8 cellular contexts compared by ENCODE assay signal in the genomic region with DNA sequence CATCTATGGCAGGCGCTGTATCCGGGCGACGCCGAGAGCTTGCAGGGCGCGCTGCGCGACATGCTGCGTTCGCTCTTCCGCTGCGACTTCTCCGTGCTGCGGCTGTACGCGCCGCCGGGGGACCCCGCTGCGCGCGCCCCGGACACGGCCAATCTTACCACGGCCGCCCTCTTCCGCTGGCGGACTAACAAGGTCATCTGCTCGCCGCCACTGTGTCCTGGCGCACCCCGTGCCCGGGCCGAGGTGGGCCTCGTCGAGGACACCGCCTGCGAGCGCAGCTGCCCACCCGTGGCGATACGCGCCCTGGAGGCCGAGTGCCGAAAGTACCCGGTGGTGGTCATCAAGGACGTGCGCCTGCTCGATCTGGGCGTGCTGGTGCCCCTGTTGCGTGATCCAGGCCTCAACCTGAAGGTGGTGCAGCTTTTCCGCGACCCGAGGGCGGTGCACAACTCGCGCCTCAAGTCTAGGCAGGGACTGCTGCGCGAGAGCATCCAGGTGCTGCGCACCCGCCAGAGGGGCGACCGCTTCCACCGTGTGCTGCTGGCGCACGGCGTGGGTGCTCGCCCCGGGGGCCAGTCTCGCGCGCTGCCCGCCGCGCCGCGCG. TPM values are rescaled to one million over a fixed set of nuclear protein-coding genes. Genes with fewer than 3 reads are reported as not detected.
DNase-seq lines count a peak whose midpoint lies in the region; ATAC-seq and TF ChIP-seq lines count a peak whose summit lies in the region.

No MANE protein-coding gene starts in this region.

- DNase-seq in NCI-H524 (lab: John Stamatoyannopoulos, UW) (peak; percentile 20 to 52), NCI-H524 treated with DMSO at 0.1 percent for 48 hours (lab: John Stamatoyannopoulos, UW) (no peak), esophagus squamous epithelium (lab: John Stamatoyannopoulos, UW) (no peak)
- peak; percentile 39 for DNase-seq in activated CD4-positive, alpha-beta memory T cell treated with anti-CD3 and anti-CD28 coated beads, Interleukin-2, amount 10 ng/mL, durations not matched to agents 7 days and 5 days

- POLR2A ChIA-PET in activated CD4-positive, alpha-beta memory T cell treated with anti-CD3 and anti-CD28 coated beads, Interleukin-2, amount 10 ng/mL, durations not matched to agents 7 days and 5 days (lab: Charles Lee), result interaction anchor here (1.0 to 1.8 kb wide), 6 partner anchors 13 to 53 kb away, joined by 3 to 12 read pairs (median 3); no protein-coding TSS in a partner anchor

- H3K27ac ChIP-seq in esophagus squamous epithelium (peak overlapping the region in 3 of 4 donors; percentile 54 to 79 (median 72)), neutrophil (peak overlapping the region; percentile 45)

- H3K9me3 Mint-ChIP-seq in IgD-negative memory B cell, result no peaks in the 10 kb centered on the region
- no peaks in the 10 kb centered on the region for H3K9me3 Mint-ChIP-seq in activated CD4-positive, alpha-beta memory T cell treated with anti-CD3 and anti-CD28 coated beads, Interleukin-2, amount 10 ng/mL, durations not matched to agents 7 days and 5 days

- H3K9me3 ChIP-seq in esophagus squamous epithelium (no peaks in the 10 kb centered on the region), neutrophil (no peaks in the 10 kb centered on the region)

- H3K4me1 Mint-ChIP-seq in IgD-negative memory B cell, result peaks cover 22 to 25% (median 22%) of the 10 kb centered on the region in 3 donors
- peaks cover 53% of the 10 kb centered on the region for H3K4me1 Mint-ChIP-seq in activated CD4-positive, alpha-beta memory T cell treated with anti-CD3 and anti-CD28 coated beads, Interleukin-2, amount 10 ng/mL, durations not matched to agents 7 days and 5 days

- no peak for TF ChIP-seq POLR2A in esophagus squamous epithelium (IDR thresholded peaks at IDR 0.05)

- ATAC-seq in HG03159 (IDR thresholded peaks at IDR 0.05; ENCODE audit: unreplicated experiment) (no peak), GM19351 (IDR thresholded peaks at IDR 0.05; ENCODE audit: unreplicated experiment) (no peak)

- intact Hi-C loops in esophagus squamous epithelium (cut with DNase I), result no loop called here

- CTCF ChIA-PET in activated CD4-positive, alpha-beta memory T cell treated with anti-CD3 and anti-CD28 coated beads, Interleukin-2, amount 10 ng/mL, durations not matched to agents 7 days and 5 days (lab: Charles Lee), result interaction anchor here (1.4 kb wide), 1 partner anchor 68 kb away, joined by 3 read pairs; no protein-coding TSS in a partner anchor

- peak overlapping the region; percentile 40 to 68 (median 54) for H3K4me3 ChIP-seq in esophagus squamous epithelium
- H3K4me3 ChIP-seq in neutrophil (ENCODE audit: low read depth in 1 of 2, low read length in 1 of 2), result peak overlapping the region; percentile 71 to 76

- H3K36me3 ChIP-seq in esophagus squamous epithelium (no peaks in the 10 kb centered on the region), neutrophil (no peaks in the 10 kb centered on the region)

- H3K4me3 Mint-ChIP-seq in IgD-negative memory B cell, result peak overlapping the region; percentile 80 to 91 (median 86)
- peak overlapping the region; percentile 80 for H3K4me3 Mint-ChIP-seq in activated CD4-positive, alpha-beta memory T cell treated with anti-CD3 and anti-CD28 coated beads, Interleukin-2, amount 10 ng/mL, durations not matched to agents 7 days and 5 days

- H3K27me3 Mint-ChIP-seq in IgD-negative memory B cell, result peaks cover 2% of the 10 kb centered on the region
- no peaks in the 10 kb centered on the region for H3K27me3 Mint-ChIP-seq in activated CD4-positive, alpha-beta memory T cell treated with anti-CD3 and anti-CD28 coated beads, Interleukin-2, amount 10 ng/mL, durations not matched to agents 7 days and 5 days

- H3K36me3 Mint-ChIP-seq in IgD-negative memory B cell, result no peaks in the 10 kb centered on the region
- H3K36me3 Mint-ChIP-seq in activated CD4-positive, alpha-beta memory T cell treated with anti-CD3 and anti-CD28 coated beads, Interleukin-2, amount 10 ng/mL, durations not matched to agents 7 days and 5 days (ENCODE audit: low read depth), result peaks cover 21% of the 10 kb centered on the region

- peak overlapping the region in 1 of 3 donors; percentile 84 for H3K27ac Mint-ChIP-seq in IgD-negative memory B cell
- H3K27ac Mint-ChIP-seq in activated CD4-positive, alpha-beta memory T cell treated with anti-CD3 and anti-CD28 coated beads, Interleukin-2, amount 10 ng/mL, durations not matched to agents 7 days and 5 days, result peak overlapping the region; percentile 88

- 88% methylated on average over 28 of the region's 79 CpGs; no CpG with 5 or more reads in 1 of the 2 donors for WGBS in esophagus squamous epithelium, 2 donors

- no peak for TF ChIP-seq CTCF in esophagus squamous epithelium (IDR thresholded peaks at IDR 0.05)
- TF ChIP-seq CTCF in neutrophil (IDR thresholded peaks at IDR 0.05), result no peak

- H3K4me1 ChIP-seq in esophagus squamous epithelium, result peaks cover 0 to 41% (median 0%) of the 10 kb centered on the region in 3 donors
- H3K4me1 ChIP-seq in neutrophil (ENCODE audit: control insufficient read depth in 1 of 2, insufficient read depth in 1 of 2, low read depth in 1 of 2, low read length in 1 of 2), result peaks cover 25 to 35% of the 10 kb centered on the region in 2 experiments

- no peaks in the 10 kb centered on the region for H3K27me3 ChIP-seq in esophagus squamous epithelium
- H3K27me3 ChIP-seq in neutrophil, result peaks cover 20% of the 10 kb centered on the region

RNA-seq across cellular contexts. Expression of gene CHST7, which starts 0.9 kb away (rescaled TPM):
- 4.0 TPM for polyA plus RNA-seq in IgD-negative memory B cell
- 10 to 100 TPM; 11.5 to 11.8 TPM for total RNA-seq in activated CD4-positive, alpha-beta memory T cell treated with anti-CD3 and anti-CD28 coated beads, Interleukin-2, amount 10 ng/mL, durations not matched to agents 7 days and 5 days
- total RNA-seq in esophagus squamous epithelium, result 10 to 100 TPM in 1 of 4 donors, 1 to 10 TPM in 3; 1.2 to 11.8 (median 3.9) TPM

RNA-seq across cellular contexts. Expression of gene ZNF674, which starts 29.2 kb away (rescaled TPM):
- 0.23 TPM for polyA plus RNA-seq in IgD-negative memory B cell
- 1 to 10 TPM; 5.7 to 7.4 TPM for total RNA-seq in activated CD4-positive, alpha-beta memory T cell treated with anti-CD3 and anti-CD28 coated beads, Interleukin-2, amount 10 ng/mL, durations not matched to agents 7 days and 5 days
- 1 to 10 TPM; 1.5 to 2.8 (median 2.4) TPM for total RNA-seq in esophagus squamous epithelium

Comparison
In these comparisons a context has a peak if more than half of its experiments do, and no peak if none do; other contexts are left out.
1. DNase-seq: peak in NCI-H524 (2 of 2) and activated CD4-positive, alpha-beta memory T cell treated with anti-CD3 and anti-CD28 coated beads, Interleukin-2, amount 10 ng/mL, durations not matched to agents 7 days and 5 days (single experiment); none in NCI-H524 treated with DMSO at 0.1 percent for 48 hours (single experiment) and esophagus squamous epithelium (single experiment).